1 cellular context compared by ENCODE assay signal in genomic region chr1:70909262-70909817, GRCh38.
TF ChIP-seq lines count a peak whose summit lies in the region.

No MANE protein-coding gene starts in this region.

TF ChIP-seq in K562, 482 proteins besides CTCF, POLR2A, EP300 and RAD21 (continued from another document):
- TF ChIP-seq HMBOX1 (IDR thresholded peaks at IDR 0.05) (0 out of 2 replicates have a peak, but pooled peaks have one; percentile 36), LEF1 (IDR thresholded peaks at IDR 0.05) (no peak), RNF2 (IDR thresholded peaks at IDR 0.05) (peak; percentile 54; the same call in 1 of the 2 replicates), SMARCE1 (IDR thresholded peaks at IDR 0.05) (peak; percentile 25; the same call in 1 of the 2 replicates), CBFA2T3 (IDR thresholded peaks at IDR 0.05) (peak; percentile 57; the same call in 1 of the 2 replicates), ETV1 (tag; conservative IDR thresholded peaks at IDR 0.05; ENCODE audit: low read depth) (0 out of 2 replicates have a peak, but pooled peaks have one; percentile 17), MAX (CRISPR knock-in tag; IDR thresholded peaks at IDR 0.05) (no peak), SMARCA4 (IDR thresholded peaks at IDR 0.05) (peak; percentile 61), THRB (CRISPR knock-in tag; conservative IDR thresholded peaks at IDR 0.05) (no peak), MGA (IDR thresholded peaks at IDR 0.05) (peak; percentile 41), ZNF197 (CRISPR knock-in tag; IDR thresholded peaks at IDR 0.05; ENCODE audit: low read depth) (peak; percentile 50; the same call in 1 of the 2 replicates), ARID1B (IDR thresholded peaks at IDR 0.05) (peak; percentile 62; the same call in 1 of the 2 replicates), BRCA1 (IDR thresholded peaks at IDR 0.05) (no peak), BRCA1 (CRISPR knock-in tag; IDR thresholded peaks at IDR 0.05) (no peak)
